8 cellular contexts compared by ENCODE assay signal in genomic region chrX:139932077-139932900, GRCh38.
A peak's percentile ranks its signal among the peaks of the same experiment; 100 is the strongest.
DNase-seq lines count a peak whose midpoint lies in the region; ATAC-seq and TF ChIP-seq lines count a peak whose summit lies in the region.

No MANE protein-coding gene starts in this region.

- H3K27me3 ChIP-seq in HL-60 (ENCODE audit: insufficient read depth, poor library complexity, severe bottlenecking), result no peaks in the 10 kb centered on the region

- ATAC-seq in GM21367 (IDR thresholded peaks at IDR 0.05; ENCODE audit: unreplicated experiment), result peak; percentile 30

- H3K4me3 ChIP-seq in HL-60 (replicated peaks; ENCODE audit: insufficient read depth, low read length), result peak overlapping the region; percentile 56
- H3K4me3 ChIP-seq in WI38 (ENCODE audit: low read depth, low read length), result peak overlapping the region; percentile 69

- peak overlapping the region; percentile 94 for H3K27ac ChIP-seq in HL-60 (replicated peaks)

- DNase-seq in DMS53 treated with DMSO at 0.1 percent for 48 hours (lab: John Stamatoyannopoulos, UW; ENCODE audit: unreplicated experiment), result peak; percentile 12
- no peak for DNase-seq in HL-60 (ENCODE audit: low read depth in 1 of 2, low spot score in 1 of 2)
- DNase-seq in cerebellar cortex (ENCODE audit: low spot score), result peak; percentile 1
- DNase-seq in kidney glomerular epithelial cell (lab: John Stamatoyannopoulos, UW), result peak; percentile 17
- DNase-seq in stimulated activated CD4-positive, alpha-beta T cell treated with anti-CD3 and anti-CD28 coated beads, Interleukin-2, amount 100 ng/mL, for 24 hours, result peak; percentile 34 to 45
- no peak for DNase-seq in cerebellar nuclear complex (lab: John Stamatoyannopoulos, UW)

- no peak for TF ChIP-seq CTCF in HL-60 (IDR thresholded peaks at IDR 0.05; ENCODE audit: insufficient read depth, low read length)
- no peak for TF ChIP-seq CTCF in WI38 (IDR thresholded peaks at IDR 0.05; ENCODE audit: low read depth, low read length)

Comparison
In these comparisons a context has a peak if more than half of its experiments do, and no peak if none do; other contexts are left out.
1. DNase-seq: peak in DMS53 treated with DMSO at 0.1 percent for 48 hours (single experiment), cerebellar cortex (single experiment), kidney glomerular epithelial cell (single experiment) and stimulated activated CD4-positive, alpha-beta T cell treated with anti-CD3 and anti-CD28 coated beads, Interleukin-2, amount 100 ng/mL, for 24 hours (2 of 2); none in HL-60 (0 of 2) and cerebellar nuclear complex (0 of 2).